ENCODE assay signal across 1 cellular context in genomic region chr16:85010931-85011845, GRCh38.
TF ChIP-seq lines count a peak whose summit lies in the region.

ZDHHC7 (minus strand) TSS chr16:85011535; CDS start chr16:84990618, 20,917 bp downstream.

TF ChIP-seq in HepG2, 621 proteins besides CTCF, POLR2A, EP300 and RAD21 (continued from another document and continues in another):
- TF ChIP-seq DZIP1 (CRISPR knock-in tag; IDR thresholded peaks at IDR 0.05), result peak; percentile 55; the same call in 1 of the 2 replicates
- no peak for TF ChIP-seq SP1 (IDR thresholded peaks at IDR 0.05)
- peak; percentile 80 for TF ChIP-seq SP1 (CRISPR knock-in tag; IDR thresholded peaks at IDR 0.05)
- TF ChIP-seq CREB1 (IDR thresholded peaks at IDR 0.05), result peak; percentile 100
- TF ChIP-seq CREB1 (CRISPR knock-in tag; IDR thresholded peaks at IDR 0.05), result peak; percentile 98
- peak; percentile 59; the same call in 1 of the 2 replicates for TF ChIP-seq ZNF768 (CRISPR knock-in tag; IDR thresholded peaks at IDR 0.05)
- TF ChIP-seq FOXM1 (CRISPR knock-in tag; IDR thresholded peaks at IDR 0.05), result no peak
- no peak for TF ChIP-seq RERE (CRISPR knock-in tag; IDR thresholded peaks at IDR 0.05; ENCODE audit: low read depth)
- TF ChIP-seq ZNF678 (CRISPR knock-in tag; IDR thresholded peaks at IDR 0.05), result no peak
- TF ChIP-seq KDM2A (CRISPR knock-in tag; IDR thresholded peaks at IDR 0.05; ENCODE audit: borderline replicate concordance, low read depth), result peak; percentile 86
- no peak for TF ChIP-seq ZNF570 (CRISPR knock-in tag; IDR thresholded peaks at IDR 0.05; ENCODE audit: borderline replicate concordance)
- peak; percentile 63; the same call in 1 of the 2 replicates for TF ChIP-seq PRDM10 (CRISPR knock-in tag; IDR thresholded peaks at IDR 0.05; ENCODE audit: low read depth)
- no peak; the same call in 1 of the 2 replicates for TF ChIP-seq BCL3 (CRISPR knock-in tag; IDR thresholded peaks at IDR 0.05)
- TF ChIP-seq ZNF557 (CRISPR knock-in tag; IDR thresholded peaks at IDR 0.05), result no peak
- no peak; the same call in 1 of the 2 replicates for TF ChIP-seq HIC2 (CRISPR knock-in tag; IDR thresholded peaks at IDR 0.05; ENCODE audit: low read depth)
- TF ChIP-seq STAT6 (CRISPR knock-in tag; IDR thresholded peaks at IDR 0.05; ENCODE audit: borderline replicate concordance), result 0 out of 2 replicates have a peak, but pooled peaks have one; percentile 72
- peak; percentile 74 for TF ChIP-seq MED1 (CRISPR knock-in tag; IDR thresholded peaks at IDR 0.05)
- TF ChIP-seq ZNF703 (CRISPR knock-in tag; IDR thresholded peaks at IDR 0.05; ENCODE audit: borderline replicate concordance), result no peak; the same call in 1 of the 2 replicates
- no peak for TF ChIP-seq CENPX (CRISPR knock-in tag; IDR thresholded peaks at IDR 0.05)
- peak; percentile 16; the same call in 1 of the 2 replicates for TF ChIP-seq CBX5 (CRISPR knock-in tag; IDR thresholded peaks at IDR 0.05; ENCODE audit: borderline replicate concordance)
- TF ChIP-seq ZFP37 (CRISPR knock-in tag; IDR thresholded peaks at IDR 0.05; ENCODE audit: borderline replicate concordance), result no peak
- TF ChIP-seq BRF2 (CRISPR knock-in tag; IDR thresholded peaks at IDR 0.05), result peak; percentile 74; the same call in 1 of the 2 replicates
- peak; percentile 65 for TF ChIP-seq ARID5B (CRISPR knock-in tag; IDR thresholded peaks at IDR 0.05)
- TF ChIP-seq ZFP1 (CRISPR knock-in tag; IDR thresholded peaks at IDR 0.05), result 0 out of 2 replicates have a peak, but pooled peaks have one; percentile 41
- peak; percentile 49; the same call in 1 of the 2 replicates for TF ChIP-seq MLX (CRISPR knock-in tag; IDR thresholded peaks at IDR 0.05)
- peak; percentile 81 for TF ChIP-seq MXD3 (CRISPR knock-in tag; IDR thresholded peaks at IDR 0.05)
- peak; percentile 24; the same call in 1 of the 2 replicates for TF ChIP-seq GZF1 (CRISPR knock-in tag; IDR thresholded peaks at IDR 0.05)
- peak; percentile 77 for TF ChIP-seq RNF2 (conservative IDR thresholded peaks at IDR 0.05; ENCODE audit: low read depth)
- peak; percentile 60 for TF ChIP-seq SIX4 (CRISPR knock-in tag; IDR thresholded peaks at IDR 0.05)
